8 cellular contexts compared by ENCODE assay signal in genomic region chr4:154622598-154622997, GRCh38. TPM values are rescaled to one million over a fixed set of nuclear protein-coding genes. Genes with fewer than 3 reads are reported as not detected.
DNase-seq lines count a peak whose midpoint lies in the region; ATAC-seq and TF ChIP-seq lines count a peak whose summit lies in the region.

No MANE protein-coding gene starts in this region.

- no peaks in the 10 kb centered on the region for H3K36me3 Mint-ChIP-seq in activated CD4-positive, alpha-beta T cell treated with anti-CD3 and anti-CD28 coated beads for 36 hours (ENCODE audit: low read depth)
- H3K36me3 Mint-ChIP-seq in stimulated activated memory B cell treated with anti-CD40 and anti-IgM and Interleukin-4, amounts not matched to agents 10 μg/mL and 1 μg/mL and 100 μg/mL, for 72 hours, result no peaks in the 10 kb centered on the region
- no peaks in the 10 kb centered on the region for H3K36me3 Mint-ChIP-seq in activated T-cell treated with anti-CD3 and anti-CD28 coated beads, Interleukin-2, amount 50 U/mL, for 4 hours (ENCODE audit: insufficient read depth)

- no peak overlapping the region for H3K4me3 ChIP-seq in gastroesophageal sphincter

- H3K36me3 ChIP-seq in gastroesophageal sphincter, result no peaks in the 10 kb centered on the region

- no peaks in the 10 kb centered on the region for H3K4me1 Mint-ChIP-seq in activated CD4-positive, alpha-beta T cell treated with anti-CD3 and anti-CD28 coated beads for 36 hours
- H3K4me1 Mint-ChIP-seq in stimulated activated memory B cell treated with anti-CD40 and anti-IgM and Interleukin-4, amounts not matched to agents 10 μg/mL and 1 μg/mL and 100 μg/mL, for 72 hours, result no peaks in the 10 kb centered on the region
- no peaks in the 10 kb centered on the region for H3K4me1 Mint-ChIP-seq in activated T-cell treated with anti-CD3 and anti-CD28 coated beads, Interleukin-2, amount 50 U/mL, for 4 hours (ENCODE audit: low read depth)

- TF ChIP-seq CTCF in gastroesophageal sphincter (IDR thresholded peaks at IDR 0.05), result peak; percentile 14 to 39 (median 35)

- no peak for TF ChIP-seq EP300 in gastroesophageal sphincter (IDR thresholded peaks at IDR 0.05)

- H3K27me3 Mint-ChIP-seq in activated CD4-positive, alpha-beta T cell treated with anti-CD3 and anti-CD28 coated beads for 36 hours, result peaks cover 7% of the 10 kb centered on the region
- peaks cover 9% of the 10 kb centered on the region for H3K27me3 Mint-ChIP-seq in stimulated activated memory B cell treated with anti-CD40 and anti-IgM and Interleukin-4, amounts not matched to agents 10 μg/mL and 1 μg/mL and 100 μg/mL, for 72 hours
- peaks cover 8% of the 10 kb centered on the region for H3K27me3 Mint-ChIP-seq in activated T-cell treated with anti-CD3 and anti-CD28 coated beads, Interleukin-2, amount 50 U/mL, for 4 hours (ENCODE audit: low read depth)

- no peaks in the 10 kb centered on the region for H3K9me3 ChIP-seq in gastroesophageal sphincter

- peaks cover 0 to 12% (median 5%) of the 10 kb centered on the region in 3 donors for H3K4me1 ChIP-seq in gastroesophageal sphincter

- CTCF ChIA-PET in activated CD4-positive, alpha-beta T cell treated with anti-CD3 and anti-CD28 coated beads for 36 hours (lab: Charles Lee), result interaction anchor here (1.2 to 6.2 kb wide), 6 partner anchors 9 to 116 kb away, joined by 3 to 67 read pairs (median 11); partner anchors contain the start of genes FGB, FGG and PLRG1

- intact Hi-C loops in activated CD4-positive, alpha-beta T cell treated with anti-CD3 and anti-CD28 coated beads for 36 hours (cut with DNase I, micrococcal nuclease), result loop anchor here (1.0 to 10.0 kb wide), 4 partner anchors 70 to 838 kb away; partner anchors contain the start of genes MAP9 (in 1 of the 2) and SFRP2 (in 1 of the 2)

- peak; percentile 42 for ATAC-seq in activated CD4-positive, alpha-beta T cell treated with anti-CD3 and anti-CD28 coated beads for 36 hours
- ATAC-seq in GM19438 (IDR thresholded peaks at IDR 0.05; ENCODE audit: low read depth, unreplicated experiment), result peak; percentile 33
- peak; percentile 34 for ATAC-seq in HG03558 (IDR thresholded peaks at IDR 0.05; ENCODE audit: extremely low read depth, unreplicated experiment)
- peak; percentile 70 for ATAC-seq in SK-N-SH treated with all-trans-retinoic acid at 6 μM for 48 hours
- no peak for ATAC-seq in gastroesophageal sphincter
- peak; percentile 57 for ATAC-seq in stimulated activated memory B cell treated with anti-CD40 and anti-IgM and Interleukin-4, amounts not matched to agents 10 μg/mL and 1 μg/mL and 100 μg/mL, for 72 hours
- ATAC-seq in activated T-cell treated with anti-CD3 and anti-CD28 coated beads, Interleukin-2, amount 50 U/mL, for 4 hours, result no peak

- H3K4me3 Mint-ChIP-seq in activated CD4-positive, alpha-beta T cell treated with anti-CD3 and anti-CD28 coated beads for 36 hours, result no peak overlapping the region
- no peak overlapping the region for H3K4me3 Mint-ChIP-seq in stimulated activated memory B cell treated with anti-CD40 and anti-IgM and Interleukin-4, amounts not matched to agents 10 μg/mL and 1 μg/mL and 100 μg/mL, for 72 hours
- H3K4me3 Mint-ChIP-seq in activated T-cell treated with anti-CD3 and anti-CD28 coated beads, Interleukin-2, amount 50 U/mL, for 4 hours, result no peak overlapping the region

- H3K27me3 ChIP-seq in gastroesophageal sphincter, result no peaks in the 10 kb centered on the region

- POLR2A ChIA-PET in activated CD4-positive, alpha-beta T cell treated with anti-CD3 and anti-CD28 coated beads for 36 hours (lab: Charles Lee), result no interaction called here

- H3K27ac Mint-ChIP-seq in activated CD4-positive, alpha-beta T cell treated with anti-CD3 and anti-CD28 coated beads for 36 hours, result no peak overlapping the region
- H3K27ac Mint-ChIP-seq in stimulated activated memory B cell treated with anti-CD40 and anti-IgM and Interleukin-4, amounts not matched to agents 10 μg/mL and 1 μg/mL and 100 μg/mL, for 72 hours, result no peak overlapping the region

- no peak for TF ChIP-seq POLR2A in gastroesophageal sphincter (IDR thresholded peaks at IDR 0.05)

- H3K9me3 Mint-ChIP-seq in activated CD4-positive, alpha-beta T cell treated with anti-CD3 and anti-CD28 coated beads for 36 hours (ENCODE audit: low read depth), result no peaks in the 10 kb centered on the region
- no peaks in the 10 kb centered on the region for H3K9me3 Mint-ChIP-seq in stimulated activated memory B cell treated with anti-CD40 and anti-IgM and Interleukin-4, amounts not matched to agents 10 μg/mL and 1 μg/mL and 100 μg/mL, for 72 hours
- no peaks in the 10 kb centered on the region for H3K9me3 Mint-ChIP-seq in activated T-cell treated with anti-CD3 and anti-CD28 coated beads, Interleukin-2, amount 50 U/mL, for 4 hours

- no peak overlapping the region for H3K27ac ChIP-seq in gastroesophageal sphincter

- peak; percentile 16 for DNase-seq in activated CD4-positive, alpha-beta T cell treated with anti-CD3 and anti-CD28 coated beads for 36 hours
- no peak for DNase-seq in activated CD4-positive, alpha-beta T cell treated with anti-CD3 and anti-CD28 coated beads, Interleukin-2, amount 50 U/mL, for 1 hour
- DNase-seq in activated T-cell treated with anti-CD3 and anti-CD28 coated beads, Interleukin-2, amount 50 U/mL, for 4 hours, result no peak

TF ChIP-seq in SK-N-SH treated with all-trans-retinoic acid at 6 μM for 48 hours, 23 proteins besides CTCF, POLR2A, EP300 and RAD21:
- no peak for TF ChIP-seq ISL1 (CRISPR knock-in tag; IDR thresholded peaks at IDR 0.05)
- no peak for TF ChIP-seq OSR1 (CRISPR knock-in tag; IDR thresholded peaks at IDR 0.05)
- no peak for TF ChIP-seq ZNF8 (CRISPR knock-in tag; IDR thresholded peaks at IDR 0.05)
- no peak for TF ChIP-seq TCF4 (CRISPR knock-in tag; IDR thresholded peaks at IDR 0.05; ENCODE audit: borderline replicate concordance)
- TF ChIP-seq, protein P1, sequence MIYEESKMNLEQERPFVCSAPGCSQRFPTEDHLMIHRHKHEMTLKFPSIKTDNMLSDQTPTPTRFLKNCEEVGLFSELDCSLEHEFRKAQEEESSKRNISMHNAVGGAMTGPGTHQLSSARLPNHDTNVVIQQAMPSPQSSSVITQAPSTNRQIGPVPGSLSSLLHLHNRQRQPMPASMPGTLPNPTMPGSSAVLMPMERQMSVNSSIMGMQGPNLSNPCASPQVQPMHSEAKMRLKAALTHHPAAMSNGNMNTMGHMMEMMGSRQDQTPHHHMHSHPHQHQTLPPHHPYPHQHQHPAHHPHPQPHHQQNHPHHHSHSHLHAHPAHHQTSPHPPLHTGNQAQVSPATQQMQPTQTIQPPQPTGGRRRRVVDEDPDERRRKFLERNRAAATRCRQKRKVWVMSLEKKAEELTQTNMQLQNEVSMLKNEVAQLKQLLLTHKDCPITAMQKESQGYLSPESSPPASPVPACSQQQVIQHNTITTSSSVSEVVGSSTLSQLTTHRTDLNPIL (CRISPR knock-in tag; IDR thresholded peaks at IDR 0.05; ENCODE audit: low read depth), result no peak
- no peak for TF ChIP-seq GLIS3 (CRISPR knock-in tag; IDR thresholded peaks at IDR 0.05)
- TF ChIP-seq ZC3H10 (CRISPR knock-in tag; IDR thresholded peaks at IDR 0.05), result no peak
- no peak for TF ChIP-seq ESRRG (CRISPR knock-in tag; IDR thresholded peaks at IDR 0.05)
- TF ChIP-seq ZFP30 (CRISPR knock-in tag; IDR thresholded peaks at IDR 0.05), result no peak
- TF ChIP-seq PATZ1 (CRISPR knock-in tag; IDR thresholded peaks at IDR 0.05; ENCODE audit: borderline replicate concordance), result no peak
- TF ChIP-seq ZFP3 (CRISPR knock-in tag; IDR thresholded peaks at IDR 0.05), result no peak
TF ChIP-seq in SK-N-SH treated with all-trans-retinoic acid at 6 μM for 48 hours: peak in this region for 0.

RNA-seq across cellular contexts. Expression of gene FGG, which starts 10.1 kb away (rescaled TPM):
- not detected for total RNA-seq in activated CD4-positive, alpha-beta T cell treated with anti-CD3 and anti-CD28 coated beads for 36 hours
- total RNA-seq in gastroesophageal sphincter, result not detected
- 1 to 10 TPM in 2 of 3 donors, under 1 TPM in 1; 0.92 to 2.0 (median 1.8) TPM for total RNA-seq in activated T-cell treated with anti-CD3 and anti-CD28 coated beads, Interleukin-2, amount 50 U/mL, for 4 hours

RNA-seq across cellular contexts. Expression of gene FGA, which starts 32.1 kb away (rescaled TPM):
- not detected for total RNA-seq in activated CD4-positive, alpha-beta T cell treated with anti-CD3 and anti-CD28 coated beads for 36 hours
- total RNA-seq in gastroesophageal sphincter, result under 1 TPM in 1 of 4 donors, not detected in 3; 0.12 TPM
- total RNA-seq in activated T-cell treated with anti-CD3 and anti-CD28 coated beads, Interleukin-2, amount 50 U/mL, for 4 hours, result 1 to 10 TPM; 2.1 to 4.1 (median 3.3) TPM

RNA-seq across cellular contexts. Expression of gene FGB, which starts 59.8 kb away (rescaled TPM):
- total RNA-seq in activated CD4-positive, alpha-beta T cell treated with anti-CD3 and anti-CD28 coated beads for 36 hours, result not detected
- 1 to 10 TPM in 1 of 4 donors, not detected in 3; 1.7 TPM for total RNA-seq in gastroesophageal sphincter
- 1 to 10 TPM; 1.6 to 1.9 (median 1.7) TPM for total RNA-seq in activated T-cell treated with anti-CD3 and anti-CD28 coated beads, Interleukin-2, amount 50 U/mL, for 4 hours

Comparison
In these comparisons a context has a peak if more than half of its experiments do, and no peak if none do; other contexts are left out.
1. ATAC-seq: peak in activated CD4-positive, alpha-beta T cell treated with anti-CD3 and anti-CD28 coated beads for 36 hours (single experiment), GM19438 (single experiment), HG03558 (single experiment), SK-N-SH treated with all-trans-retinoic acid at 6 μM for 48 hours (single experiment) and stimulated activated memory B cell treated with anti-CD40 and anti-IgM and Interleukin-4, amounts not matched to agents 10 μg/mL and 1 μg/mL and 100 μg/mL, for 72 hours (single experiment); none in gastroesophageal sphincter (single experiment) and activated T-cell treated with anti-CD3 and anti-CD28 coated beads, Interleukin-2, amount 50 U/mL, for 4 hours (0 of 2).